ENCODE assay signal across 36 cellular contexts in genomic region chr4:175791221-175791620, GRCh38. TPM values are rescaled to one million over a fixed set of nuclear protein-coding genes. Genes with fewer than 3 reads are reported as not detected.
"Had no signal": no experiment of that assay in that cellular context is flagged by ENCODE, and none has a peak within 500 bp of the region (broad histone marks: within the 10 kb centered on the region; RNA-seq: fewer than 3 reads in every experiment).

No MANE protein-coding gene starts in this region.

- H3K27ac Mint-ChIP-seq: activated B cell treated with CpG ODN at 0.5 μM for 24 hours; activated CD8-positive, alpha-beta T cell treated with anti-CD3 and anti-CD28 coated beads for 36 hours; activated naive CD4-positive, alpha-beta T cell treated with anti-CD3 and anti-CD28 coated beads for 36 hours; activated naive CD4-positive, alpha-beta T cell treated with anti-CD3 and anti-CD28 coated beads, Interleukin-2, amount 50 U/mL, for 24 hours; activated naive CD8-positive, alpha-beta T cell treated with anti-CD3 and anti-CD28 coated beads for 36 hours; activated naive CD8-positive, alpha-beta T cell treated with anti-CD3 and anti-CD28 coated beads, Interleukin-2, amount 50 U/mL, for 24 hours; activated T-helper 1 cell treated with anti-CD3 and anti-CD28 coated beads, Interleukin-12 subunit alpha, Interleukin-12 subunit beta, Interleukin-2, Interleukin-4 antibody, amounts not matched to agents 30 ng/mL and 10 ng/mL and 1 ng/mL, durations not matched to agents 14 hours and 24 hours and 36 hours; activated T-helper 2 cell treated with anti-CD3 and anti-CD28 coated beads, Interferon-gamma antibody, Interleukin-2, Interleukin-4, amounts not matched to agents 10 μg/mL and 5 μg/mL and 100 μg/mL, durations not matched to agents 14 hours and 24 hours and 36 hours; dendritic cell treated with granulocyte-macrophage colony-stimulating factor and Interleukin-4, amounts not matched to agents 40 ng/mL and 50 ng/mL, for 4 days; endodermal cell had no signal

- H3K4me3 ChIP-seq: adrenal gland, body of pancreas, breast epithelium, cardiac muscle cell, coronary artery had no signal

- H3K27me3 ChIP-seq: adrenal gland, body of pancreas, breast epithelium, cardiac muscle cell had no signal

- H3K36me3 ChIP-seq: adrenal gland, breast epithelium, cardiac muscle cell, WERI-Rb-1 had no signal

- H3K4me1 ChIP-seq: adrenal gland, body of pancreas, breast epithelium had no signal

- H3K27me3 Mint-ChIP-seq: activated B cell treated with CpG ODN at 0.5 μM for 24 hours; activated CD8-positive, alpha-beta T cell treated with anti-CD3 and anti-CD28 coated beads for 36 hours; activated naive CD4-positive, alpha-beta T cell treated with anti-CD3 and anti-CD28 coated beads, Interleukin-2, amount 50 U/mL, for 24 hours; activated naive CD8-positive, alpha-beta T cell treated with anti-CD3 and anti-CD28 coated beads for 36 hours; dendritic cell treated with granulocyte-macrophage colony-stimulating factor and Interleukin-4, amounts not matched to agents 40 ng/mL and 50 ng/mL, for 4 days had no signal

- DNase-seq: activated B cell treated with CpG ODN at 0.5 μM for 24 hours; activated CD4-positive, alpha-beta T cell treated with anti-CD3 and anti-CD28 coated beads for 48 hours; activated CD4-positive, alpha-beta T cell treated with anti-CD3 and anti-CD28 coated beads, Interleukin-2, amount 50 U/mL, for 1 hour; activated CD4-positive, alpha-beta T cell treated with anti-CD3 and anti-CD28 coated beads, Interleukin-2, amount 50 U/mL, for 48 hours; activated CD8-positive, alpha-beta memory T cell treated with anti-CD3 and anti-CD28 coated beads for 24 hours; activated CD8-positive, alpha-beta memory T cell treated with anti-CD3 and anti-CD28 coated beads, Interleukin-2, amount 50 U/mL, for 4 hours; activated CD8-positive, alpha-beta T cell treated with anti-CD3 and anti-CD28 coated beads for 36 hours; activated effector memory CD4-positive, alpha-beta T cell treated with anti-CD3 and anti-CD28 coated beads, Interleukin-2, amount 50 U/mL, for 16 hours; activated naive CD4-positive, alpha-beta T cell treated with anti-CD3 and anti-CD28 coated beads for 36 hours; activated naive CD8-positive, alpha-beta T cell treated with anti-CD3 and anti-CD28 coated beads for 36 hours; activated naive CD8-positive, alpha-beta T cell treated with anti-CD3 and anti-CD28 coated beads, Interleukin-2, amount 50 U/mL, for 24 hours; activated T-cell treated with anti-CD3 and anti-CD28 coated beads, Interleukin-2, amount 50 U/mL, for 1 hour; activated T-cell treated with anti-CD3 and anti-CD28 coated beads, Interleukin-2, amount 50 U/mL, for 48 hours; adrenal gland; amygdala; aorta; body of pancreas; central memory CD4-positive, alpha-beta T cell; dorsolateral prefrontal cortex; effector memory CD4-positive, alpha-beta T cell; endodermal cell; foreskin fibroblast; head of caudate nucleus; hippocampal formation; T1000; WERI-Rb-1 had no signal

- ATAC-seq: activated CD4-positive, CD25-positive, alpha-beta regulatory T cell treated with anti-CD3 and anti-CD28 coated beads, Interleukin-2, amount 50 U/mL, for 24 hours; activated CD8-positive, alpha-beta T cell treated with anti-CD3 and anti-CD28 coated beads for 36 hours; activated naive CD8-positive, alpha-beta T cell treated with anti-CD3 and anti-CD28 coated beads, Interleukin-2, amount 50 U/mL, for 24 hours; body of pancreas; esophagus mucosa had no signal

- H3K9me3 Mint-ChIP-seq: activated CD8-positive, alpha-beta T cell treated with anti-CD3 and anti-CD28 coated beads for 36 hours; activated naive CD4-positive, alpha-beta T cell treated with anti-CD3 and anti-CD28 coated beads for 36 hours; activated naive CD4-positive, alpha-beta T cell treated with anti-CD3 and anti-CD28 coated beads, Interleukin-2, amount 50 U/mL, for 24 hours; activated naive CD8-positive, alpha-beta T cell treated with anti-CD3 and anti-CD28 coated beads for 36 hours; activated naive CD8-positive, alpha-beta T cell treated with anti-CD3 and anti-CD28 coated beads, Interleukin-2, amount 50 U/mL, for 24 hours; activated T-helper 1 cell treated with anti-CD3 and anti-CD28 coated beads, Interleukin-12 subunit alpha, Interleukin-12 subunit beta, Interleukin-2, Interleukin-4 antibody, amounts not matched to agents 30 ng/mL and 10 ng/mL and 1 ng/mL, durations not matched to agents 14 hours and 24 hours and 36 hours; activated T-helper 2 cell treated with anti-CD3 and anti-CD28 coated beads, Interferon-gamma antibody, Interleukin-2, Interleukin-4, amounts not matched to agents 10 μg/mL and 5 μg/mL and 100 μg/mL, durations not matched to agents 14 hours and 24 hours and 36 hours; dendritic cell treated with granulocyte-macrophage colony-stimulating factor and Interleukin-4, amounts not matched to agents 40 ng/mL and 50 ng/mL, for 4 days; endodermal cell had no signal

- H3K4me1 Mint-ChIP-seq: activated B cell treated with CpG ODN at 0.5 μM for 24 hours; activated naive CD4-positive, alpha-beta T cell treated with anti-CD3 and anti-CD28 coated beads, Interleukin-2, amount 50 U/mL, for 24 hours; activated naive CD8-positive, alpha-beta T cell treated with anti-CD3 and anti-CD28 coated beads for 36 hours; activated naive CD8-positive, alpha-beta T cell treated with anti-CD3 and anti-CD28 coated beads, Interleukin-2, amount 50 U/mL, for 24 hours had no signal

- H3K4me3 Mint-ChIP-seq: activated B cell treated with CpG ODN at 0.5 μM for 24 hours; activated CD8-positive, alpha-beta T cell treated with anti-CD3 and anti-CD28 coated beads for 36 hours; activated naive CD4-positive, alpha-beta T cell treated with anti-CD3 and anti-CD28 coated beads for 36 hours; activated naive CD4-positive, alpha-beta T cell treated with anti-CD3 and anti-CD28 coated beads, Interleukin-2, amount 50 U/mL, for 24 hours; activated naive CD8-positive, alpha-beta T cell treated with anti-CD3 and anti-CD28 coated beads for 36 hours; activated naive CD8-positive, alpha-beta T cell treated with anti-CD3 and anti-CD28 coated beads, Interleukin-2, amount 50 U/mL, for 24 hours; activated T-helper 1 cell treated with anti-CD3 and anti-CD28 coated beads, Interleukin-12 subunit alpha, Interleukin-12 subunit beta, Interleukin-2, Interleukin-4 antibody, amounts not matched to agents 30 ng/mL and 10 ng/mL and 1 ng/mL, durations not matched to agents 14 hours and 24 hours and 36 hours; dendritic cell treated with granulocyte-macrophage colony-stimulating factor and Interleukin-4, amounts not matched to agents 40 ng/mL and 50 ng/mL, for 4 days; endodermal cell had no signal

- H3K9me3 ChIP-seq: body of pancreas, breast epithelium had no signal

- H3K36me3 Mint-ChIP-seq: activated naive CD4-positive, alpha-beta T cell treated with anti-CD3 and anti-CD28 coated beads, Interleukin-2, amount 50 U/mL, for 24 hours; activated naive CD8-positive, alpha-beta T cell treated with anti-CD3 and anti-CD28 coated beads for 36 hours had no signal

- H3K27ac ChIP-seq: adrenal gland, body of pancreas, breast epithelium, cardiac muscle cell, coronary artery, WERI-Rb-1 had no signal

RNA-seq across cellular contexts. Expression of gene GPM6A, which starts 20.8 kb away (rescaled TPM):
- total RNA-seq: activated CD8-positive, alpha-beta T cell treated with anti-CD3 and anti-CD28 coated beads for 36 hours; activated naive CD4-positive, alpha-beta T cell treated with anti-CD3 and anti-CD28 coated beads for 36 hours; activated naive CD8-positive, alpha-beta T cell treated with anti-CD3 and anti-CD28 coated beads for 36 hours; activated T-helper 1 cell treated with anti-CD3 and anti-CD28 coated beads, Interleukin-12 subunit alpha, Interleukin-12 subunit beta, Interleukin-2, Interleukin-4 antibody, amounts not matched to agents 30 ng/mL and 10 ng/mL and 1 ng/mL, durations not matched to agents 14 hours and 24 hours and 36 hours; activated T-helper 2 cell treated with anti-CD3 and anti-CD28 coated beads, Interferon-gamma antibody, Interleukin-2, Interleukin-4, amounts not matched to agents 10 μg/mL and 5 μg/mL and 100 μg/mL, durations not matched to agents 14 hours and 24 hours and 36 hours; T-helper 2 cell treated with Interferon-gamma antibody and Interleukin-4, amounts not matched to agents 100 ng/mL and 5 ng/mL, for 36 hours had no signal
- polyA plus RNA-seq: aorta had no signal
